ENCODE assay signal across 9 cellular contexts in the genomic region with DNA sequence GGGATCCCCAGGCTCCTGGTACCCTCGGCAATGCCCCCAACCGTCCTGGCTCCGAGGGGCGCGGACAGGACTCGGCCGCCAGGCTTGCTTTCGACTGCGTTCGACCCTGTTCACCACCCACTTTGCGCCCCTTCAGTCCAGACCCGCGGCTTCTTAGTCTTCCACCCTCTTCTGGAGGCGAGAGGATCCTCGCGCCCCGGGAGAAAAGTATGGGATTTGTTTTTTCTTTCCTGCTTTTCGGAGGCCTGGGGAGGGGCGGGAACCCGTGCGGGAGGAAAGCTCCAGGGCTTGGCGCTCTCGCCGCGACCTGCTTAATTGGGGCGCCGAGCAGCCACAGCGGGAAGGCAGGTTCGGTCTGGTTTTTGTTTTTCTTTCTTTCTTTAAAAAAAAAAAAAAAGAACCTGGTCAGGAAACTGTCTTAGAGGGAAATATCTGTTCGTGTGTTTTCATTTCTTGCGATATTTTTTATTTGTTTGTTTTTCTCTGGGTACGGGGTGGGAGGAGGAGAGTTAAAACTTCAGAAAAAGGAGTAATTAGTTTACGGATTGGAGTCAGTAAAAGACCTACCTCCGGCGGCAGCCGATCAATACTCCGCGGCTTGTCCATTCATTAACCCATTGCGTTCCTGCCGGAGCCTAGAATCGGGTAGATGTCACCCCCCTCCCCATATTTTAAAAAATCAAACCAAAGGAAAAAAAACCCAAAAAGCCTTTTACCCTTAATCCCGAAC. TPM values are rescaled to one million over a fixed set of nuclear protein-coding genes. Genes with fewer than 3 reads are reported as not detected.
DNase-seq lines count a peak whose midpoint lies in the region; FAIRE-seq and TF ChIP-seq lines count a peak whose summit lies in the region.
"Had no signal": no experiment of that assay in that cellular context is flagged by ENCODE, and none has a peak within 500 bp of the region (broad histone marks: within the 10 kb centered on the region; RNA-seq: fewer than 3 reads in every experiment).

No MANE protein-coding gene starts in this region.

- no peak for FAIRE-seq in urothelium cell line (lab: Jason Lieb, UNC)
- no peak for FAIRE-seq in GM12892 (lab: Jason Lieb, UNC)

- peaks cover 5 to 98% of the 10 kb centered on the region in 2 donors for H3K27me3 ChIP-seq in breast epithelium
- peaks cover 72% of the 10 kb centered on the region for H3K27me3 ChIP-seq in mesendoderm (ENCODE audit: insufficient read depth, low read length, poor library complexity)

- H3K4ac ChIP-seq in mesendoderm (ENCODE audit: low read depth, low read length), result no peak overlapping the region

- peak overlapping the region; percentile 17 for H3K56ac ChIP-seq in mesendoderm (ENCODE audit: low read length)

- no peaks in the 10 kb centered on the region for H3K9me3 Mint-ChIP-seq in activated naive CD4-positive, alpha-beta T cell treated with anti-CD3 and anti-CD28 coated beads, Interleukin-2, amount 50 U/mL, for 24 hours

- no peaks in the 10 kb centered on the region for H3K36me3 ChIP-seq in breast epithelium
- H3K36me3 ChIP-seq in mesendoderm (ENCODE audit: control insufficient read depth, insufficient read depth, low read length), result no peaks in the 10 kb centered on the region

- H3K27me3 Mint-ChIP-seq in activated naive CD4-positive, alpha-beta T cell treated with anti-CD3 and anti-CD28 coated beads, Interleukin-2, amount 50 U/mL, for 24 hours, result peaks cover 50% of the 10 kb centered on the region

- peak overlapping the region; percentile 75 for H3K4me3 Mint-ChIP-seq in activated naive CD4-positive, alpha-beta T cell treated with anti-CD3 and anti-CD28 coated beads, Interleukin-2, amount 50 U/mL, for 24 hours

- no peaks in the 10 kb centered on the region for H3K79me1 ChIP-seq in mesendoderm (ENCODE audit: low read length)

- no peak overlapping the region for H2AK5ac ChIP-seq in mesendoderm (ENCODE audit: low read length)

- H3K4me2 ChIP-seq in mesendoderm (ENCODE audit: low read length), result peak overlapping the region; percentile 67

- no peak overlapping the region for H2BK5ac ChIP-seq in mesendoderm (ENCODE audit: low read length)

- no peak overlapping the region for H2BK120ac ChIP-seq in mesendoderm (ENCODE audit: low read depth, low read length)

- no peak overlapping the region for H3K18ac ChIP-seq in mesendoderm (ENCODE audit: low read length)

- no peak overlapping the region for H3K9ac ChIP-seq in mesendoderm (ENCODE audit: low read length)

- H4K8ac ChIP-seq in mesendoderm (ENCODE audit: low read depth, low read length), result no peak overlapping the region

- WGBS in mesendoderm (ENCODE audit: extremely low coverage, insufficient coverage, low lambda C conversion rate), result no CpG with 5 or more reads among the region's 42 CpGs

- TF ChIP-seq CTCF in breast epithelium (IDR thresholded peaks at IDR 0.05), result no peak

- no peak overlapping the region for H3K23ac ChIP-seq in mesendoderm (ENCODE audit: low read length)

- H3K4me1 ChIP-seq in breast epithelium (peaks cover 5 to 7% of the 10 kb centered on the region in 2 donors), mesendoderm (ENCODE audit: control insufficient read depth, low read depth, low read length) (peaks cover 5% of the 10 kb centered on the region)

- intact Hi-C loops in breast epithelium (cut with DNase I; ENCODE audit: low total_unique reads), result no loop called here

- peaks cover 38% of the 10 kb centered on the region for H3K4me1 Mint-ChIP-seq in activated naive CD4-positive, alpha-beta T cell treated with anti-CD3 and anti-CD28 coated beads, Interleukin-2, amount 50 U/mL, for 24 hours

- no peak overlapping the region for H2BK15ac ChIP-seq in mesendoderm (replicated peaks; ENCODE audit: low read depth)

- H3K27ac ChIP-seq in breast epithelium (peak overlapping the region in 1 of 2 donors; percentile 88), mesendoderm (ENCODE audit: low read depth, low read length) (no peak overlapping the region)
- H3K27ac ChIP-seq: epithelial cell of prostate had no signal

- no peak overlapping the region for H3K27ac Mint-ChIP-seq in activated naive CD4-positive, alpha-beta T cell treated with anti-CD3 and anti-CD28 coated beads, Interleukin-2, amount 50 U/mL, for 24 hours

- H3K4me3 ChIP-seq in breast epithelium, result peak overlapping the region; percentile 48 to 72 (median 69)
- H3K4me3 ChIP-seq in mesendoderm (ENCODE audit: low read length), result no peak overlapping the region

- no peak for DNase-seq in activated naive CD4-positive, alpha-beta T cell (lab: John Stamatoyannopoulos, UW)
- DNase-seq in breast epithelium (ENCODE audit: low spot score in 2 of 2), result no peak
- DNase-seq in mesendoderm, result peak; percentile 53
- DNase-seq in urothelium cell line (ENCODE audit: low spot score), result peak; percentile 32
- no peak for DNase-seq in MV-4-11 (lab: John Stamatoyannopoulos, UW)
- no peak for DNase-seq in GM12892 (ENCODE audit: insufficient read length)
- no peak for DNase-seq in midbrain (lab: John Stamatoyannopoulos, UW)

- H3K36me3 Mint-ChIP-seq in activated naive CD4-positive, alpha-beta T cell treated with anti-CD3 and anti-CD28 coated beads, Interleukin-2, amount 50 U/mL, for 24 hours, result no peaks in the 10 kb centered on the region

- H4K5ac ChIP-seq in mesendoderm (ENCODE audit: low read length), result no peak overlapping the region

- H3K9me3 ChIP-seq in breast epithelium, result no peaks in the 10 kb centered on the region

- H3K79me2 ChIP-seq in mesendoderm (ENCODE audit: control insufficient read depth, insufficient read depth, low read length), result no peaks in the 10 kb centered on the region

- TF ChIP-seq POLR2A in breast epithelium (IDR thresholded peaks at IDR 0.05), result no peak
- TF ChIP-seq POLR2A in GM12892 (IDR thresholded peaks at IDR 0.05; ENCODE audit: low read depth, low read length), result no peak

RNA-seq across cellular contexts. Expression of gene EMX2, which starts 1.6 kb away (rescaled TPM):
- total RNA-seq in breast epithelium, result 1 to 10 TPM in 1 of 3 donors, under 1 TPM in 2; 0.29 to 7.8 (median 0.98) TPM
- polyA plus RNA-seq in mesendoderm (2013, experiment 1 of 2), result 0.04 TPM
- not detected for polyA plus RNA-seq in mesendoderm (2013, experiment 2 of 2)
- not detected for polyA plus RNA-seq in GM12892 (2012; ENCODE audit: missing spikeins)

Comparison
In these comparisons a context has a peak if more than half of its experiments do, and no peak if none do; other contexts are left out.
1. DNase-seq: peak in mesendoderm (single experiment) and urothelium cell line (single experiment); none in activated naive CD4-positive, alpha-beta T cell (0 of 4), breast epithelium (0 of 2), MV-4-11 (single experiment), GM12892 (single experiment) and midbrain (single experiment).